In genomic region chr19:38556521-38557174, GRCh38 we compare ENCODE assay signal across 13 cellular contexts.
DNase-seq lines count a peak whose midpoint lies in the region; ATAC-seq and TF ChIP-seq lines count a peak whose summit lies in the region.
"Had no signal": no experiment of that assay in that cellular context is flagged by ENCODE, and none has a peak within 500 bp of the region (broad histone marks: within the 10 kb centered on the region; RNA-seq: fewer than 3 reads in every experiment).

No MANE protein-coding gene starts in this region.

- H3K9me3 Mint-ChIP-seq in MCF 10A (ENCODE audit: unreplicated experiment), result no peaks in the 10 kb centered on the region
- H3K9me3 Mint-ChIP-seq: nephron progenitor cell; stimulated activated naive CD8-positive, alpha-beta T cell treated with anti-CD3 and anti-CD28 coated beads, Interleukin-15, amount 100 ng/mL, for 72 hours had no signal

- peak; percentile 37 for TF ChIP-seq CTCF in MCF 10A (IDR thresholded peaks at IDR 0.05; ENCODE audit: unreplicated experiment)
- TF ChIP-seq CTCF in breast epithelium (IDR thresholded peaks at IDR 0.05), result no peak
- peak; percentile 42 to 80 for TF ChIP-seq CTCF in mammary epithelial cell (conservative IDR thresholded peaks at IDR 0.05 in 1 of 2, IDR thresholded peaks at IDR 0.05 in 1 of 2; ENCODE audit: extremely low read depth in 1 of 2, insufficient read depth in 1 of 2, low read depth in 1 of 2, low read length in 2 of 2)
- peak; percentile 30 for TF ChIP-seq CTCF in retinal pigment epithelial cell (conservative IDR thresholded peaks at IDR 0.05; ENCODE audit: low read depth, low read length)

- 0 out of 2 replicates have a peak, but pooled peaks have one; percentile 16 for TF ChIP-seq RAD21 in Ishikawa (IDR thresholded peaks at IDR 0.05; ENCODE audit: low read depth)

- no peak overlapping the region for H3K27ac ChIP-seq in breast epithelium
- no peak overlapping the region for H3K27ac ChIP-seq in mammary epithelial cell (ENCODE audit: insufficient read depth, low read depth, low read length)

- dilution Hi-C loops in mammary epithelial cell (cut with HindIII; ENCODE audit: low sequenced_read_pairs), result no loop called here

- TF ChIP-seq EP300 in Ishikawa (IDR thresholded peaks at IDR 0.05; ENCODE audit: borderline replicate concordance), result no peak

- no peaks in the 10 kb centered on the region for H3K27me3 Mint-ChIP-seq in MCF 10A (ENCODE audit: insufficient read depth, unreplicated experiment)

- CTCF ChIA-PET in MCF 10A (lab: Yijun Ruan, JAX), result interaction anchor here (0.5 to 1.3 kb wide), 6 partner anchors 13 to 128 kb away, joined by 3 to 5 read pairs (median 3); no protein-coding TSS in a partner anchor
- CTCF ChIA-PET in mammary epithelial cell (lab: Charles Lee; ENCODE audit: low non-redundant PET), result interaction anchor here (0.5 kb wide), 1 partner anchor 78 kb away, joined by 3 read pairs; no protein-coding TSS in a partner anchor

- TF ChIP-seq POLR2A in breast epithelium (IDR thresholded peaks at IDR 0.05), result no peak

- no peak overlapping the region for H3K9ac ChIP-seq in mammary epithelial cell (ENCODE audit: insufficient read depth, low read length)

- H3K36me3 Mint-ChIP-seq in MCF 10A (ENCODE audit: insufficient read depth, unreplicated experiment), result no peaks in the 10 kb centered on the region

- H3K9me3 ChIP-seq in breast epithelium (no peaks in the 10 kb centered on the region), mammary epithelial cell (replicated peaks; ENCODE audit: insufficient read depth, low read length) (no peaks in the 10 kb centered on the region)

- H3K4me1 ChIP-seq in breast epithelium, result no peaks in the 10 kb centered on the region
- H3K4me1 ChIP-seq in mammary epithelial cell (ENCODE audit: insufficient read depth, low read length), result peaks cover 19% of the 10 kb centered on the region

- no peak overlapping the region for H2AFZ ChIP-seq in mammary epithelial cell (ENCODE audit: low read depth, low read length)

- DNase-seq in MCF 10A (ENCODE audit: unreplicated experiment), result peak; percentile 34
- no peak for DNase-seq in breast epithelium (ENCODE audit: low spot score in 2 of 2)
- peak; percentile 28 for DNase-seq in mammary epithelial cell
- no peak for DNase-seq in retinal pigment epithelial cell (ENCODE audit: low read depth)
- no peak for DNase-seq in activated CD4-positive, alpha-beta T cell treated with anti-CD3 and anti-CD28 coated beads for 4 hours
- no peak for DNase-seq in islet precursor cell
- DNase-seq: activated naive CD4-positive, alpha-beta T cell treated with anti-CD3 and anti-CD28 coated beads, Interleukin-2, amount 50 U/mL, for 16 hours; NCI-H1048; NCI-H774; nephron progenitor cell had no signal

- intact Hi-C loops in MCF 10A (cut with micrococcal nuclease) (loop anchor here (2.0 to 10.0 kb wide), 4 partner anchors 61 to 276 kb away; partner anchors contain the start of genes ECH1, EIF3K and MAP4K1), breast epithelium (cut with DNase I; ENCODE audit: low total_unique reads) (no loop called here), mammary epithelial cell (cut with micrococcal nuclease) (loop anchor here (1.0 to 5.0 kb wide), 4 partner anchors 63 to 281 kb away; partner anchors contain the start of gene EIF3K)

- H3K4me1 Mint-ChIP-seq in MCF 10A (ENCODE audit: insufficient read depth, unreplicated experiment), result peaks cover 14% of the 10 kb centered on the region
- H3K4me1 Mint-ChIP-seq: nephron progenitor cell had no signal

- BruUV-seq in MCF 10A (replicated peaks; lab: Mats Ljungman, UMichigan), result no TSS peak
- no TSS peak for BruUV-seq in mammary epithelial cell (replicated peaks; lab: Mats Ljungman, UMichigan)

- POLR2A ChIA-PET in MCF 10A (lab: Yijun Ruan, JAX), result interaction anchor here (1.3 to 1.4 kb wide), 2 partner anchors 30 to 62 kb away, joined by 4 to 5 read pairs; partner anchors contain the start of gene EIF3K

- no peak overlapping the region for H3K4me3 Mint-ChIP-seq in MCF 10A (ENCODE audit: unreplicated experiment)
- H3K4me3 Mint-ChIP-seq: nephron progenitor cell; stimulated activated naive CD8-positive, alpha-beta T cell treated with anti-CD3 and anti-CD28 coated beads, Interleukin-15, amount 100 ng/mL, for 72 hours had no signal

- no peak for ATAC-seq in HG02840 (IDR thresholded peaks at IDR 0.05; ENCODE audit: low FRiP score, unreplicated experiment)

- 66% methylated on average over 4 of the region's 7 CpGs for WGBS in mammary epithelial cell (ENCODE audit: low coverage, missing lambda C conversion rate)

- H3K4me3 ChIP-seq in breast epithelium, result no peak overlapping the region
- no peak overlapping the region for H3K4me3 ChIP-seq in mammary epithelial cell (replicated peaks in 1 of 3; ENCODE audit: insufficient read depth in 1 of 3, low read depth in 2 of 3, low read length in 3 of 3)
- no peak overlapping the region for H3K4me3 ChIP-seq in retinal pigment epithelial cell (ENCODE audit: low read length)

- H3K36me3 ChIP-seq in breast epithelium, result no peaks in the 10 kb centered on the region
- no peaks in the 10 kb centered on the region for H3K36me3 ChIP-seq in mammary epithelial cell (ENCODE audit: insufficient read depth, low read length)

- no peak overlapping the region for H3K27ac Mint-ChIP-seq in MCF 10A (ENCODE audit: low read depth, unreplicated experiment)
- H3K27ac Mint-ChIP-seq: nephron progenitor cell; stimulated activated naive CD8-positive, alpha-beta T cell treated with anti-CD3 and anti-CD28 coated beads, Interleukin-15, amount 100 ng/mL, for 72 hours had no signal

- no peaks in the 10 kb centered on the region for H4K20me1 ChIP-seq in mammary epithelial cell (ENCODE audit: insufficient read depth, low read length)

- H3K27me3 ChIP-seq in breast epithelium, result no peaks in the 10 kb centered on the region
- H3K27me3 ChIP-seq in mammary epithelial cell (ENCODE audit: insufficient read depth, low read length), result no peaks in the 10 kb centered on the region

- H3K79me2 ChIP-seq in mammary epithelial cell (ENCODE audit: insufficient read depth, low read length), result no peaks in the 10 kb centered on the region

- in situ Hi-C loops in mammary epithelial cell (cut with MboI; ENCODE audit: low sequenced_read_pairs in 2 of 2), result no loop called here

- no peak overlapping the region for H3K4me2 ChIP-seq in mammary epithelial cell (ENCODE audit: insufficient read depth, low read depth, low read length)

TF ChIP-seq in Ishikawa, 13 proteins besides CTCF, POLR2A, EP300 and RAD21:
- TF ChIP-seq TEAD4 (IDR thresholded peaks at IDR 0.05) (no peak), CREB1 (IDR thresholded peaks at IDR 0.05; ENCODE audit: low read depth) (no peak)

Comparison
In these comparisons a context has a peak if more than half of its experiments do, and no peak if none do; other contexts are left out.
1. DNase-seq: peak in MCF 10A (single experiment) and mammary epithelial cell (single experiment); none in breast epithelium (0 of 2), retinal pigment epithelial cell (single experiment), activated CD4-positive, alpha-beta T cell treated with anti-CD3 and anti-CD28 coated beads for 4 hours (0 of 2) and islet precursor cell (single experiment).
2. CTCF ChIP-seq: peak in MCF 10A (single experiment), mammary epithelial cell (2 of 2) and retinal pigment epithelial cell (single experiment); none in breast epithelium (0 of 3).